In the genomic region with DNA sequence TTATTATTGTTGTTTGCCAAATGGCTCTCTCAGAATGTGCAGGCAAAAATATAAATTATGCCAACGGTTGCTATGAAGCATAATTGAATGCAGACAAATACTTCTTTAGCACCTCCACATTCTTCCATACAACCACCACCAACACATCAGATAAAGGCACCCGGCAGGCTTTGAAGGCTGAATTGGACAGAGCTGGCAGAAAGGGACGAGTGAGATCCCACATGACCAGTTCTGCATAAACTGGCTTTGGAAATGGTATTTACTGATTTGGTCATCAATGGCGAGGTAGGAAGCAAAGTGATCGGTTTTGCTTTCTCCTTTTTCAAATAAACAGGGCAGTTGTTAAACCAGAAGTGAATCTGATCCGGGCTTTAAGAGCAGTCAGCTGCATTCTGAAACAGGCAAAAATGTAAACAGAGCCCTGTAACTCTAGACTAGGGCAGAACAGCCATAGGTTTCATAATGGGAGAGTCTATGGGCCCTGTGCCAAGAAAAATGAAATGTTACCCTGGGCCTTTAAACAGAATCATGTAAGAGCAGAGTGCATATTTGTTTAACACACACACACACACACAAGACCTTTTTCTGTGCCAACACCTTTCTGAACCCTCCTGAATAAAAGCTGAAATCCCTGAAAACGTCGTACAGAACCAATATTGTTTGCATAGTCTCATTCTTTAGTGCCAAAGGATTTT, we compare ENCODE assay signal across 9 cellular contexts.
DNase-seq lines count a peak whose midpoint lies in the region.
"Had no signal": no experiment of that assay in that cellular context is flagged by ENCODE, and none has a peak within 500 bp of the region (broad histone marks: within the 10 kb centered on the region; RNA-seq: fewer than 3 reads in every experiment).

No MANE protein-coding gene starts in this region.

- DNase-seq in NCI-H128 (lab: John Stamatoyannopoulos, UW; ENCODE audit: unreplicated experiment) (peak; percentile 45), T1000 (lab: John Stamatoyannopoulos, UW) (peak; percentile 24), iPS-NIHi11 (ENCODE audit: low spot score) (peak; percentile 26), pons (ENCODE audit: low spot score) (no peak), iPS-NIHi7 (ENCODE audit: extremely low spot score) (no peak), COLO829 (ENCODE audit: low spot score) (no peak), HCEC 1CT (no peak)
- DNase-seq: naive thymus-derived CD8-positive, alpha-beta T cell had no signal

- H3K27ac ChIP-seq in subcutaneous abdominal adipose tissue (ENCODE audit: low read depth, low read length), result no peak overlapping the region

- H3K4me1 ChIP-seq in subcutaneous abdominal adipose tissue (ENCODE audit: control insufficient read depth in 5 of 5, insufficient read depth in 5 of 5, low read length in 5 of 5), result peaks cover 0 to 27% (median 15%) of the 10 kb centered on the region in 5 donors

- H3K4me3 ChIP-seq in subcutaneous abdominal adipose tissue (ENCODE audit: low read depth in 1 of 5, low read length in 5 of 5), result peak overlapping the region in 3 of 5 donors; percentile 12 to 33 (median 17)

- H3K36me3 ChIP-seq in subcutaneous abdominal adipose tissue (ENCODE audit: control insufficient read depth in 5 of 5, insufficient read depth in 5 of 5, low read length in 5 of 5), result no peaks in the 10 kb centered on the region

- H3K9ac ChIP-seq in subcutaneous abdominal adipose tissue (ENCODE audit: low read length in 5 of 5), result no peak overlapping the region

- H3K27me3 ChIP-seq in subcutaneous abdominal adipose tissue (ENCODE audit: control insufficient read depth in 5 of 5, insufficient read depth in 4 of 5, low read length in 5 of 5), result no peaks in the 10 kb centered on the region

- H3K9me3 ChIP-seq in subcutaneous abdominal adipose tissue (ENCODE audit: control insufficient read depth in 5 of 5, low read length in 5 of 5), result no peaks in the 10 kb centered on the region

Comparison
In these comparisons a context has a peak if more than half of its experiments do, and no peak if none do; other contexts are left out.
1. DNase-seq: peak in NCI-H128 (single experiment), T1000 (single experiment) and iPS-NIHi11 (single experiment); none in pons (single experiment), iPS-NIHi7 (single experiment), COLO829 (single experiment) and HCEC 1CT (single experiment).